ENCODE assay signal across 27 cellular contexts in genomic region chr18:65897292-65897691, GRCh38.
DNase-seq lines count a peak whose midpoint lies in the region; ATAC-seq and TF ChIP-seq lines count a peak whose summit lies in the region.
"Had no signal": no experiment of that assay in that cellular context is flagged by ENCODE, and none has a peak within 500 bp of the region (broad histone marks: within the 10 kb centered on the region; RNA-seq: fewer than 3 reads in every experiment).

No MANE protein-coding gene starts in this region.

- H3K4me1 Mint-ChIP-seq in WTC11 = no peaks in the 10 kb centered on the region
- H3K4me1 Mint-ChIP-seq in stimulated activated memory B cell treated with anti-CD40 and anti-IgM and Interleukin-4, amounts not matched to agents 10 μg/mL and 1 μg/mL and 100 μg/mL, for 72 hours = no peaks in the 10 kb centered on the region
- H3K4me1 Mint-ChIP-seq: B cell; CD14-positive monocyte; CD4-positive, alpha-beta memory T cell; CD4-positive, CD25-positive, alpha-beta regulatory T cell; CD8-positive, alpha-beta memory T cell had no signal

- no peaks in the 10 kb centered on the region for H3K36me3 Mint-ChIP-seq in WTC11
- no peaks in the 10 kb centered on the region for H3K36me3 Mint-ChIP-seq in stimulated activated memory B cell treated with anti-CD40 and anti-IgM and Interleukin-4, amounts not matched to agents 10 μg/mL and 1 μg/mL and 100 μg/mL, for 72 hours
- H3K36me3 Mint-ChIP-seq: CD14-positive monocyte; CD4-positive, alpha-beta memory T cell; CD4-positive, CD25-positive, alpha-beta regulatory T cell; CD8-positive, alpha-beta memory T cell; CD8-positive, alpha-beta T cell had no signal

- CTCF ChIA-PET in WTC11 (lab: Charles Lee) = no interaction called here

- H3K27ac Mint-ChIP-seq in WTC11 = no peak overlapping the region
- no peak overlapping the region for H3K27ac Mint-ChIP-seq in stimulated activated memory B cell treated with anti-CD40 and anti-IgM and Interleukin-4, amounts not matched to agents 10 μg/mL and 1 μg/mL and 100 μg/mL, for 72 hours
- H3K27ac Mint-ChIP-seq: B cell; CD14-positive monocyte; CD4-positive, alpha-beta memory T cell; CD4-positive, alpha-beta T cell; CD4-positive, CD25-positive, alpha-beta regulatory T cell; CD8-positive, alpha-beta memory T cell; CD8-positive, alpha-beta T cell had no signal

- no peak overlapping the region for H3K4me3 Mint-ChIP-seq in WTC11
- no peak overlapping the region for H3K4me3 Mint-ChIP-seq in stimulated activated memory B cell treated with anti-CD40 and anti-IgM and Interleukin-4, amounts not matched to agents 10 μg/mL and 1 μg/mL and 100 μg/mL, for 72 hours
- H3K4me3 Mint-ChIP-seq: B cell; CD14-positive monocyte; CD4-positive, alpha-beta memory T cell; CD4-positive, alpha-beta T cell; CD4-positive, CD25-positive, alpha-beta regulatory T cell; CD8-positive, alpha-beta memory T cell; CD8-positive, alpha-beta T cell had no signal

- no peaks in the 10 kb centered on the region for H3K9me3 Mint-ChIP-seq in WTC11
- H3K9me3 Mint-ChIP-seq in stimulated activated memory B cell treated with anti-CD40 and anti-IgM and Interleukin-4, amounts not matched to agents 10 μg/mL and 1 μg/mL and 100 μg/mL, for 72 hours = peaks cover 4% of the 10 kb centered on the region
- H3K9me3 Mint-ChIP-seq: CD8-positive, alpha-beta T cell had no signal

- peaks cover 78% of the 10 kb centered on the region for H3K27me3 Mint-ChIP-seq in WTC11 (ENCODE audit: low read depth)
- H3K27me3 Mint-ChIP-seq in stimulated activated memory B cell treated with anti-CD40 and anti-IgM and Interleukin-4, amounts not matched to agents 10 μg/mL and 1 μg/mL and 100 μg/mL, for 72 hours = no peaks in the 10 kb centered on the region
- H3K27me3 Mint-ChIP-seq: B cell; CD4-positive, alpha-beta memory T cell; CD4-positive, alpha-beta T cell; CD4-positive, CD25-positive, alpha-beta regulatory T cell; CD8-positive, alpha-beta memory T cell had no signal

- TF ChIP-seq CTCF in WTC11 (IDR thresholded peaks at IDR 0.05) = no peak

- POLR2A ChIA-PET in WTC11 (lab: Charles Lee) = no interaction called here

- ATAC-seq in WTC11 (no peak), HG03342 (IDR thresholded peaks at IDR 0.05; ENCODE audit: unreplicated experiment) (no peak)
- peak; percentile 53 for ATAC-seq in stimulated activated memory B cell treated with anti-CD40 and anti-IgM and Interleukin-4, amounts not matched to agents 10 μg/mL and 1 μg/mL and 100 μg/mL, for 72 hours
- ATAC-seq: A549; CD8-positive, alpha-beta T cell had no signal

- DNase-seq in WTC11 (ENCODE audit: low spot score) (no peak), NCI-H146 (lab: John Stamatoyannopoulos, UW) (no peak)
- DNase-seq: 8988T; ACHN; AML-193; BE2C; C1 segment of cervical spinal cord; Caco-2; Calu3; CD4-positive, alpha-beta memory T cell; CD4-positive, alpha-beta T cell; CD4-positive, CD25-positive, alpha-beta regulatory T cell; CD8-positive, alpha-beta memory T cell; CD8-positive, alpha-beta T cell; COR-L47; DMS 273 treated with DMSO at 0.1 percent for 48 hours; DMS153; DMS53; DMS79; DMS79 treated with DMSO at 0.1 percent for 48 hours; DND-41; EL had no signal

TF ChIP-seq in WTC11, 78 proteins besides CTCF, POLR2A, EP300 and RAD21:
- no peak for TF ChIP-seq ESRRA (CRISPR knock-in tag; IDR thresholded peaks at IDR 0.05; ENCODE audit: borderline replicate concordance)
- TF ChIP-seq GTF2I (CRISPR knock-in tag; conservative IDR thresholded peaks at IDR 0.05) = no peak
- TF ChIP-seq SOX15 (CRISPR knock-in tag; IDR thresholded peaks at IDR 0.05) = no peak
- TF ChIP-seq HMGA2 (CRISPR knock-in tag; IDR thresholded peaks at IDR 0.05) = peak; percentile 38; the same call in 1 of the 2 replicates
- no peak for TF ChIP-seq ZNF263 (CRISPR knock-in tag; IDR thresholded peaks at IDR 0.05; ENCODE audit: low read depth)
